In genomic region chr2:43218550-43219382, GRCh38 we compare ENCODE assay signal across 1 cellular context.
TF ChIP-seq lines count a peak whose summit lies in the region.

No MANE protein-coding gene starts in this region.

TF ChIP-seq in HepG2, 621 proteins besides CTCF, POLR2A, EP300 and RAD21 (continued from another document and continues in another):
- TF ChIP-seq ZNF564 (CRISPR knock-in tag; IDR thresholded peaks at IDR 0.05) (peak; percentile 61; the same call in 1 of the 2 replicates), MXD4 (CRISPR knock-in tag; IDR thresholded peaks at IDR 0.05) (no peak), ZNF24 (IDR thresholded peaks at IDR 0.05) (no peak), CSRNP1 (CRISPR knock-in tag; IDR thresholded peaks at IDR 0.05) (no peak), ZNF451 (CRISPR knock-in tag; IDR thresholded peaks at IDR 0.05) (no peak), ZFAT (CRISPR knock-in tag; conservative IDR thresholded peaks at IDR 0.05) (no peak), EEA1 (CRISPR knock-in tag; IDR thresholded peaks at IDR 0.05; ENCODE audit: borderline replicate concordance) (no peak), RBM22 (optimal IDR thresholded peaks at IDR 0.05; ENCODE audit: low read length) (no peak), SMARCE1 (IDR thresholded peaks at IDR 0.05; ENCODE audit: borderline replicate concordance) (no peak), ZNF629 (CRISPR knock-in tag; conservative IDR thresholded peaks at IDR 0.05) (no peak), ZGPAT (CRISPR knock-in tag; IDR thresholded peaks at IDR 0.05) (peak; percentile 63), RFX5 (IDR thresholded peaks at IDR 0.05; ENCODE audit: low read depth, low read length) (no peak), HDAC1 (CRISPR knock-in tag; IDR thresholded peaks at IDR 0.05) (no peak), DBP (CRISPR knock-in tag; IDR thresholded peaks at IDR 0.05; ENCODE audit: not compliant biosample characterization) (no peak), MYC (CRISPR knock-in tag; IDR thresholded peaks at IDR 0.05; ENCODE audit: borderline replicate concordance) (no peak; the same call in 1 of the 2 replicates), SETDB1 (CRISPR knock-in tag; IDR thresholded peaks at IDR 0.05; ENCODE audit: borderline replicate concordance) (no peak), RCOR2 (CRISPR knock-in tag; IDR thresholded peaks at IDR 0.05) (no peak), ZNF335 (CRISPR knock-in tag; IDR thresholded peaks at IDR 0.05) (no peak), BRD4 (CRISPR knock-in tag; IDR thresholded peaks at IDR 0.05) (peak; percentile 29; the same call in 1 of the 2 replicates), ZNF609 (CRISPR knock-in tag; IDR thresholded peaks at IDR 0.05; ENCODE audit: borderline replicate concordance) (no peak), SOX13 (IDR thresholded peaks at IDR 0.05) (no peak), SOX13 (CRISPR knock-in tag; conservative IDR thresholded peaks at IDR 0.05 in 1 of 2, IDR thresholded peaks at IDR 0.05 in 1 of 2) (no peak), CENPX (CRISPR knock-in tag; IDR thresholded peaks at IDR 0.05) (no peak), MYPOP (CRISPR knock-in tag; IDR thresholded peaks at IDR 0.05) (no peak), SMAD9 (CRISPR knock-in tag; IDR thresholded peaks at IDR 0.05) (no peak), ZNF746 (CRISPR knock-in tag; IDR thresholded peaks at IDR 0.05) (no peak), AKAP8 (CRISPR knock-in tag; IDR thresholded peaks at IDR 0.05) (no peak; the same call in 1 of the 2 replicates), ZNF773 (CRISPR knock-in tag; IDR thresholded peaks at IDR 0.05; ENCODE audit: borderline replicate concordance) (no peak), TP53 (CRISPR knock-in tag; conservative IDR thresholded peaks at IDR 0.05) (no peak), ZFP82 (CRISPR knock-in tag; IDR thresholded peaks at IDR 0.05; ENCODE audit: borderline replicate concordance) (no peak), ARNTL (CRISPR knock-in tag; IDR thresholded peaks at IDR 0.05) (no peak), E2F5 (CRISPR knock-in tag; conservative IDR thresholded peaks at IDR 0.05) (no peak), HNF4G (IDR thresholded peaks at IDR 0.05; ENCODE audit: borderline replicate concordance, low read depth, low read length) (no peak), HNF4G (CRISPR knock-in tag; IDR thresholded peaks at IDR 0.05; ENCODE audit: borderline replicate concordance, low read depth) (no peak), REL (CRISPR knock-in tag; conservative IDR thresholded peaks at IDR 0.05) (no peak), ZNF652 (CRISPR knock-in tag; IDR thresholded peaks at IDR 0.05; ENCODE audit: borderline replicate concordance, low read depth) (no peak), ZNF207 (IDR thresholded peaks at IDR 0.05; ENCODE audit: borderline replicate concordance) (no peak), ZIK1 (CRISPR knock-in tag; IDR thresholded peaks at IDR 0.05; ENCODE audit: borderline replicate concordance, low read depth) (no peak), ZNF337 (CRISPR knock-in tag; IDR thresholded peaks at IDR 0.05; ENCODE audit: borderline replicate concordance, low read depth) (no peak), NFKBIZ (CRISPR knock-in tag; IDR thresholded peaks at IDR 0.05) (no peak), DPF2 (CRISPR knock-in tag; IDR thresholded peaks at IDR 0.05; ENCODE audit: borderline replicate concordance, low read depth) (no peak), RORA (CRISPR knock-in tag; IDR thresholded peaks at IDR 0.05) (no peak), ZFP90 (CRISPR knock-in tag; IDR thresholded peaks at IDR 0.05; ENCODE audit: borderline replicate concordance) (no peak), RXRB (CRISPR knock-in tag; IDR thresholded peaks at IDR 0.05; ENCODE audit: borderline replicate concordance) (peak; percentile 9; the same call in 1 of the 2 replicates), ZZZ3 (CRISPR knock-in tag; IDR thresholded peaks at IDR 0.05; ENCODE audit: borderline replicate concordance) (no peak; the same call in 1 of the 2 replicates), ZC3H13 (CRISPR knock-in tag; IDR thresholded peaks at IDR 0.05) (no peak; the same call in 1 of the 2 replicates), PCBP1 (IDR thresholded peaks at IDR 0.05; ENCODE audit: borderline replicate concordance, low read depth, low read length) (no peak), ONECUT2 (CRISPR knock-in tag; IDR thresholded peaks at IDR 0.05) (no peak), ZNF503 (CRISPR knock-in tag; IDR thresholded peaks at IDR 0.05) (no peak; the same call in 1 of the 2 replicates)
- TF ChIP-seq, protein P1, sequence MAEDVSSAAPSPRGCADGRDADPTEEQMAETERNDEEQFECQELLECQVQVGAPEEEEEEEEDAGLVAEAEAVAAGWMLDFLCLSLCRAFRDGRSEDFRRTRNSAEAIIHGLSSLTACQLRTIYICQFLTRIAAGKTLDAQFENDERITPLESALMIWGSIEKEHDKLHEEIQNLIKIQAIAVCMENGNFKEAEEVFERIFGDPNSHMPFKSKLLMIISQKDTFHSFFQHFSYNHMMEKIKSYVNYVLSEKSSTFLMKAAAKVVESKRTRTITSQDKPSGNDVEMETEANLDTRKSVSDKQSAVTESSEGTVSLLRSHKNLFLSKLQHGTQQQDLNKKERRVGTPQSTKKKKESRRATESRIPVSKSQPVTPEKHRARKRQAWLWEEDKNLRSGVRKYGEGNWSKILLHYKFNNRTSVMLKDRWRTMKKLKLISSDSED (CRISPR knock-in tag; IDR thresholded peaks at IDR 0.05) = peak; percentile 93; the same call in 1 of the 2 replicates
- TF ChIP-seq, protein P2, sequence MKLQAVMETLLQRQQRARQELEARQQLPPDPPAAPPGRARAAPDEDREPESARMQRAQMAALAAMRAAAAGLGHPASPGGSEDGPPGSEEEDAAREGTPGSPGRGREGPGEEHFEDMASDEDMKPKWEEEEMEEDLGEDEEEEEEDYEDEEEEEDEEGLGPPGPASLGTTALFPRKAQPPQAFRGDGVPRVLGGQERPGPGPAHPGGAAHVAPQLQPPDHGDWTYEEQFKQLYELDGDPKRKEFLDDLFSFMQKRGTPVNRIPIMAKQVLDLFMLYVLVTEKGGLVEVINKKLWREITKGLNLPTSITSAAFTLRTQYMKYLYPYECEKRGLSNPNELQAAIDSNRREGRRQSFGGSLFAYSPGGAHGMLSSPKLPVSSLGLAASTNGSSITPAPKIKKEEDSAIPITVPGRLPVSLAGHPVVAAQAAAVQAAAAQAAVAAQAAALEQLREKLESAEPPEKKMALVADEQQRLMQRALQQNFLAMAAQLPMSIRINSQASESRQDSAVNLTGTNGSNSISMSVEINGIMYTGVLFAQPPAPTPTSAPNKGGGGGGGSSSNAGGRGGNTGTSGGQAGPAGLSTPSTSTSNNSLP (IDR thresholded peaks at IDR 0.05; ENCODE audit: low read depth, low read length) = no peak
- TF ChIP-seq, protein P3, sequence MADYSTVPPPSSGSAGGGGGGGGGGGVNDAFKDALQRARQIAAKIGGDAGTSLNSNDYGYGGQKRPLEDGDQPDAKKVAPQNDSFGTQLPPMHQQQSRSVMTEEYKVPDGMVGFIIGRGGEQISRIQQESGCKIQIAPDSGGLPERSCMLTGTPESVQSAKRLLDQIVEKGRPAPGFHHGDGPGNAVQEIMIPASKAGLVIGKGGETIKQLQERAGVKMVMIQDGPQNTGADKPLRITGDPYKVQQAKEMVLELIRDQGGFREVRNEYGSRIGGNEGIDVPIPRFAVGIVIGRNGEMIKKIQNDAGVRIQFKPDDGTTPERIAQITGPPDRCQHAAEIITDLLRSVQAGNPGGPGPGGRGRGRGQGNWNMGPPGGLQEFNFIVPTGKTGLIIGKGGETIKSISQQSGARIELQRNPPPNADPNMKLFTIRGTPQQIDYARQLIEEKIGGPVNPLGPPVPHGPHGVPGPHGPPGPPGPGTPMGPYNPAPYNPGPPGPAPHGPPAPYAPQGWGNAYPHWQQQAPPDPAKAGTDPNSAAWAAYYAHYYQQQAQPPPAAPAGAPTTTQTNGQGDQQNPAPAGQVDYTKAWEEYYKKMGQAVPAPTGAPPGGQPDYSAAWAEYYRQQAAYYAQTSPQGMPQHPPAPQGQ (CRISPR knock-in tag; IDR thresholded peaks at IDR 0.05; ENCODE audit: borderline replicate concordance) = no peak
